8 cellular contexts compared by ENCODE assay signal in the genomic region with DNA sequence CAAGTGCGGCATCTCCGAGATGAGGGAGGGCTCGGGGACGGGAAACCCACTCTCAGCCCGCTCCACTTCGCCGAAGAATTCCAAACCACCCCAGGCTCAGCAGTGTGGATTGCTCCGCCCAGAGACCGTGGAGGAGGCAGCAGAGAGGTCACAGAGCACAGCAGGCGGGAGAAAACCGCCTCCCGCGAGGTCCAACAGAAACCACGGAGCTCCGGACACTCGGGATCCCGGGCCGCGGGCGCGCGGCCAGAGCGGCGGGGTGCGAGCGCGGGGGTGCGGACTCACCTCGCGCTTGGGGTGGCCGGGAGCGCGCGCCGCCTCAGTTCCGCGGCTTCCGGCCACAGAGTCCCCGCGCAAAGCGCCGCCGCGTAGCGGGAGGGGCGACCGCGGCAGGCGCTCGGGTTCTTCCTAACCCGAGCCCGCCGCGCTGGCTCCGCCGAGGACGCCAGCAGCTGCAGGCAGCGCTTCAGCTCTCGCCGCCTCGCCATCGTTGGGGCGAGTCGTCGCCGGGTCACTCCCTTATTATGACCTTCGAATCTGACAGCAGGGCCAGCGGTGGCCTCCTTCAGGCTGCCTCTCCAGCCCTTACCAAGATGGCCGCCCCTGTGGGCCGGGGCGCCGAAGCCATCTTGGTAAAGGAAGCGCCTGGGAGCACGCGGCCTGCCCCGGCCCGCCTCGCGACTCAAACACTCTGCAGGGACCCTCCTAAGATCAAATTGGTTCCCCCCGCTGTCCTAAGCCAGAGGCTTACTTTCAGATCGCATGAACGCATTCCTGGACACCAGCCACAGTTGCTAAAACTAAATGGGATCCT. TPM values are rescaled to one million over a fixed set of nuclear protein-coding genes. Genes with fewer than 3 reads are reported as not detected.
DNase-seq lines count a peak whose midpoint lies in the region; ATAC-seq, FAIRE-seq and TF ChIP-seq lines count a peak whose summit lies in the region.

A gene (minus strand): TSS at position 106 of the 814 bp plus-strand sequence. CDS start 20,323 bp downstream, outside the sequence.

- intact Hi-C loops in adrenal gland (cut with DNase I): no loop called here
- intact Hi-C loops in left cardiac atrium (cut with DNase I): no loop called here
- intact Hi-C loops in upper lobe of right lung (cut with DNase I): no loop called here

- CTCF ChIA-PET in T-cell (lab: Charles Lee): interaction anchor here in 1 of 2 donors (1.4 kb wide), 1 partner anchor 74 kb away, joined by 8 read pairs; a partner anchor contains a TSS

- H3K4me1 ChIP-seq in adrenal gland (replicated peaks in 1 of 2) (peaks cover 0 to 24% of the 10 kb centered on the region in 2 donors), upper lobe of right lung (peaks cover 15% of the 10 kb centered on the region)

- peak in 1 of 6 experiments; percentile 21 for TF ChIP-seq CTCF in adrenal gland (IDR thresholded peaks at IDR 0.05)
- TF ChIP-seq CTCF in progenitor cell of endocrine pancreas (IDR thresholded peaks at IDR 0.05; ENCODE audit: unreplicated experiment): no peak
- no peak for TF ChIP-seq CTCF in upper lobe of right lung (IDR thresholded peaks at IDR 0.05)

- peak within 1 kb of the TSS; percentile 96 to 98 (median 98) for H3K4me3 Mint-ChIP-seq in T-cell
- H3K4me3 Mint-ChIP-seq in progenitor cell of endocrine pancreas (ENCODE audit: low read depth): peak within 1 kb of the TSS; percentile 97

- H3K27ac Mint-ChIP-seq in T-cell (peak within 1 kb of the TSS; percentile 95 to 98), progenitor cell of endocrine pancreas (peak within 1 kb of the TSS; percentile 98)

- H3K27me3 Mint-ChIP-seq in T-cell (no peaks in the 10 kb centered on the region), progenitor cell of endocrine pancreas (no peaks in the 10 kb centered on the region)

- H3K9me3 ChIP-seq in adrenal gland (replicated peaks in 1 of 3): no peaks in the 10 kb centered on the region
- no peaks in the 10 kb centered on the region for H3K9me3 ChIP-seq in upper lobe of right lung

- H3K4me3 ChIP-seq in adrenal gland (peak within 1 kb of the TSS; percentile 60 to 93 (median 66)), upper lobe of right lung (peak within 1 kb of the TSS; percentile 77)

- peak; percentile 75 for FAIRE-seq in GM12892 (lab: Jason Lieb, UNC)

- POLR2A ChIA-PET in T-cell (lab: Charles Lee): interaction anchor here in 1 of 2 donors (0.9 kb wide), 1 partner anchor 74 kb away, joined by 5 read pairs; a partner anchor contains a TSS

- ATAC-seq in HG02759 (IDR thresholded peaks at IDR 0.05; ENCODE audit: unreplicated experiment): peak; percentile 92
- ATAC-seq in T-cell (replicated peaks in 1 of 4): peak; percentile 89 to 91 (median 90)
- ATAC-seq in left cardiac atrium: peak; percentile 94 to 97
- ATAC-seq in upper lobe of right lung: peak; percentile 95

- H3K27ac ChIP-seq in adrenal gland (peak within 1 kb of the TSS; percentile 78 to 98 (median 91)), upper lobe of right lung (peak within 1 kb of the TSS; percentile 97)

- peaks cover 29 to 51% (median 46%) of the 10 kb centered on the region in 3 donors for H3K4me1 Mint-ChIP-seq in T-cell
- peaks cover 42% of the 10 kb centered on the region for H3K4me1 Mint-ChIP-seq in progenitor cell of endocrine pancreas (ENCODE audit: low read depth)

- TF ChIP-seq POLR2A in GM12892 (IDR thresholded peaks at IDR 0.05; ENCODE audit: low read depth, low read length): peak; percentile 83
- peak; percentile 66 to 72 for TF ChIP-seq POLR2A in adrenal gland (IDR thresholded peaks at IDR 0.05)

- H3K36me3 Mint-ChIP-seq in T-cell: peaks cover 4% of the 10 kb centered on the region
- H3K36me3 Mint-ChIP-seq in progenitor cell of endocrine pancreas (ENCODE audit: insufficient read depth): peaks cover 5% of the 10 kb centered on the region

- DNase-seq in GM12892 (ENCODE audit: insufficient read length) (peak; percentile 74), NCI-H1417 (lab: John Stamatoyannopoulos, UW) (peak; percentile 93 to 98 (median 97)), T-cell (peak; percentile 44 to 80 (median 64)), adrenal gland (peak; percentile 91 to 95 (median 93)), left cardiac atrium (peak; percentile 90), progenitor cell of endocrine pancreas (ENCODE audit: low spot score, unreplicated experiment) (peak; percentile 63), upper lobe of right lung (peak; percentile 94)

- 1 to 2% (median 2%) methylated on average over 24 to 82 of the region's 82 CpGs for WGBS in adrenal gland, 4 donors

- no peaks in the 10 kb centered on the region for H3K9me3 Mint-ChIP-seq in T-cell
- H3K9me3 Mint-ChIP-seq in progenitor cell of endocrine pancreas (ENCODE audit: low read depth): peaks cover 5% of the 10 kb centered on the region

- no peaks in the 10 kb centered on the region for H3K27me3 ChIP-seq in adrenal gland
- no peaks in the 10 kb centered on the region for H3K27me3 ChIP-seq in upper lobe of right lung

- no peaks in the 10 kb centered on the region for H3K36me3 ChIP-seq in adrenal gland (replicated peaks in 1 of 2)
- H3K36me3 ChIP-seq in upper lobe of right lung: no peaks in the 10 kb centered on the region

RNA-seq across cellular contexts. Expression of the gene that starts here (rescaled TPM):
- polyA plus RNA-seq in GM12892 (2012; ENCODE audit: missing spikeins): 5.1 TPM
- total RNA-seq in T-cell (10 to 100 TPM in 3 of 5 donors, 1 to 10 TPM in 2; 5.4 to 19.1 (median 15.8) TPM), adrenal gland (10 to 100 TPM; 11.1 to 24.4 (median 18.1) TPM), left cardiac atrium (1 to 10 TPM; 5.3 to 9.7 TPM), progenitor cell of endocrine pancreas (17.4 and 18.2 TPM in 2 replicates), upper lobe of right lung (13.3 TPM)
- polyA plus RNA-seq in adrenal gland: 10 to 100 TPM in 1 of 3 donors, 1 to 10 TPM in 2; 2.5 to 17.1 (median 5.9) TPM

Comparison
In these comparisons a context has a peak if more than half of its experiments do, and no peak if none do; other contexts are left out.
1. Peak in every context shown above with its lines: DNase-seq, ATAC-seq, H3K4me3 ChIP-seq and H3K27ac ChIP-seq.